Comparison of ENCODE assay signal across 1 cellular context in the genomic region with DNA sequence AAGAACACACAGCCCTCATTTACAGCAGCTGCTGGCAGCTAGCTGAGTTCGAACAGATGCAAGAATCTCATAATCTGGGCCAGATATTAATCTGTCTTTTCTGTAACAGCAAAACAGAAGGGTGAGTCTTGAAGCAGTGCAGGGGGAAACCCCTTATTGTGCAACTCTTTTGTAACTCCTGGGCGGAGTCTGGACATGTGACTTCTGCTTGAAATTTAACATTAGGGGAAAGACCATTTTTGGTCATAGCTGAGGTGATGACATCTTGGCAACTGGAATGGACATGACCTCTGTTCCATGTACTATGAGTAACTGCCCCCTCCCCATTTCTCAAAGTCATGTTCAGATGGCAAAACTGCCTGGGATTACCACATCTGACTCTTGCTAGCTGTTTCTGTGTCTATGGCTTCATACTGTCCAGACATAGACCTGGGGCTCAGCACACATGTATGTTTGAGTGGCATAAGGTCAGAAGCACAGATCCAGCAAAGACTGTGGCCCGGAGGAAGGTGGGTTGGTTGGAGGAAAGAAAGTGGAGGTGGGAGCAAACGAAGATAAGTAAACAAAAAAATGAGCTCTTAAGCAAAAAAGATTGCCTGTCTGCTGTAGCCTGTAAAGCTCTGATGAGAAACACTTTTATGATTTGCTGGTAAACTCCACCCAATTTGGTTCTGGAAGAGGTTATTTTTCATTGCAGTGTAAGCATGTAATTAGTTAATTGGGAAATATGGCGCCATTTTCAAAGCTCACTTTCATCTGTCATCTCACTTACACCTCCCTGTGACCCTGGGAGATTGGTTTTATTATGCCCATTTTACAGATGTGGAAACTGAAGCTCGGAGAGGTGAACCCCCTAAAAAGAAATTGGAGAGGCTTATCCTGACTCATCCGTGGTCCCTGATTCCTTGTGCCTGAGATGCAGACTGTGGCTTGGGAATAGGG.
TF ChIP-seq lines count a peak whose summit lies in the region.

No MANE protein-coding gene starts in this region.

TF ChIP-seq in GM12878, 131 proteins besides CTCF, POLR2A, EP300 and RAD21 (continued from another document):
- TF ChIP-seq HSF1 (IDR thresholded peaks at IDR 0.05; ENCODE audit: low read depth, low read length) = no peak
- TF ChIP-seq SRF (IDR thresholded peaks at IDR 0.05; ENCODE audit: low read depth in 2 of 2, low read length in 2 of 2) = peak; percentile 90 to 94
- TF ChIP-seq, protein P1, sequence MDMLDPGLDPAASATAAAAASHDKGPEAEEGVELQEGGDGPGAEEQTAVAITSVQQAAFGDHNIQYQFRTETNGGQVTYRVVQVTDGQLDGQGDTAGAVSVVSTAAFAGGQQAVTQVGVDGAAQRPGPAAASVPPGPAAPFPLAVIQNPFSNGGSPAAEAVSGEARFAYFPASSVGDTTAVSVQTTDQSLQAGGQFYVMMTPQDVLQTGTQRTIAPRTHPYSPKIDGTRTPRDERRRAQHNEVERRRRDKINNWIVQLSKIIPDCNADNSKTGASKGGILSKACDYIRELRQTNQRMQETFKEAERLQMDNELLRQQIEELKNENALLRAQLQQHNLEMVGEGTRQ (IDR thresholded peaks at IDR 0.05; ENCODE audit: borderline replicate concordance, low read depth, low read length) = peak; percentile 25; the same call in 1 of the 2 replicates
TF ChIP-seq in GM12878: peak in this region for 6.
